ENCODE assay signal across 25 cellular contexts in genomic region chr2:23361185-23361584, GRCh38.
"Had no signal": no experiment of that assay in that cellular context is flagged by ENCODE, and none has a peak within 500 bp of the region (broad histone marks: within the 10 kb centered on the region; RNA-seq: fewer than 3 reads in every experiment).

No MANE protein-coding gene starts in this region.

- H3K4me2 ChIP-seq: SK-N-SH had no signal

- H3K27me3 ChIP-seq: MG63, SJCRH30 had no signal

- H3K27ac ChIP-seq: RWPE1, SJCRH30, WERI-Rb-1 had no signal

- H3K9ac ChIP-seq: SK-N-SH had no signal

- H3K9me3 ChIP-seq: MG63, SJCRH30, SK-N-SH had no signal

- ATAC-seq: activated CD4-positive, CD25-positive, alpha-beta regulatory T cell treated with anti-CD3 and anti-CD28 coated beads, Interleukin-2, amount 50 U/mL, for 24 hours; activated CD8-positive, alpha-beta T cell treated with anti-CD3 and anti-CD28 coated beads for 36 hours; activated T-cell treated with anti-CD3 and anti-CD28 coated beads, Interleukin-2, amount 50 U/mL, for 72 hours; Panc1 had no signal

- H3K36me3 ChIP-seq: MG63, SJCRH30, WERI-Rb-1 had no signal

- H3K4me3 ChIP-seq: MG63, SJCRH30 had no signal

- DNase-seq: activated CD4-positive, alpha-beta T cell treated with anti-CD3 and anti-CD28 coated beads for 4 hours; activated CD8-positive, alpha-beta memory T cell treated with anti-CD3 and anti-CD28 coated beads, Interleukin-2, amount 50 U/mL, for 4 hours; activated CD8-positive, alpha-beta T cell treated with anti-CD3 and anti-CD28 coated beads for 36 hours; activated gamma-delta T cell treated with Interleukin-2 at 50 U/mL for 16 hours; activated naive CD4-positive, alpha-beta T cell treated with anti-CD3 and anti-CD28 coated beads, Interleukin-2, amount 10 ng/mL, durations not matched to agents 7 days and 5 days; activated naive CD8-positive, alpha-beta T cell treated with anti-CD3 and anti-CD28 coated beads for 36 hours; activated T-cell treated with anti-CD3 and anti-CD28 coated beads, Interleukin-2, amount 50 U/mL, for 72 hours; anterior cingulate cortex; caudate nucleus; MG63; NCI-H1105; NCI-H1436 treated with DMSO at 0.1 percent for 48 hours; NCI-H187; NCI-H2081; NCI-H510A treated with DMSO at 0.1 percent for 48 hours; NCI-H69; NK-92 treated with Interleukin-12 subunit alpha and Interleukin-12 subunit beta, amount 100 ng/mL, for 24 hours; Right ventricle myocardium superior; SJCRH30; T-helper 1 cell had no signal
